In the genomic region with DNA sequence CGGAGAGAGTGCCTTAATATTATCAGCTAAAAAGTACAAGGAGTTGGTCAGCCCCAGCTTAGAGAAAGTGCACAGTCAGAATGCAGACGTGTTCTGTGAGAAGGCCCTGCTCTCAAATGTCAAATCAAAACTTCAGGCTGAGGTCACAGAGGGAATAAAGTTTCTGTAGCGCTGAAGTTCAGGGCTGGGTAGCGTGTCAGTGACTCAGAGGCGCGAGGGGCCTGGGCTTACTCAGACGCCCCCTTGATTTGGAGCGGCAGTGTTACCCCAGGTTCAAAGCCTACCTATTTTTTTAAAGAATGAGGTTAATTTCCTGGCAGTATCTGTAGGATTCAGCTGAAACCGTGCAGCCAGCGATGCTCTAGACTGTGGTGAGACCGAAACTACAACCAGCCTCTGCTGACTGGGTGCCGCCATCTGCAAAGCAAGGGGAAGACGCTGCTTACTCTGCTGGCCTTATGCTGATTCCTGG, we compare ENCODE assay signal across 13 cellular contexts. TPM values are rescaled to one million over a fixed set of nuclear protein-coding genes. Genes with fewer than 3 reads are reported as not detected.
DNase-seq lines count a peak whose midpoint lies in the region; ATAC-seq lines count a peak whose summit lies in the region.
"Had no signal": no experiment of that assay in that cellular context is flagged by ENCODE, and none has a peak within 500 bp of the region (broad histone marks: within the 10 kb centered on the region; RNA-seq: fewer than 3 reads in every experiment).

No MANE protein-coding gene starts in this region.

- intact Hi-C loops in aorta (cut with DNase I): no loop called here

- H3K27me3 ChIP-seq in aorta (ENCODE audit: control insufficient read depth in 1 of 2, insufficient read depth in 2 of 2, low read length in 1 of 2): no peaks in the 10 kb centered on the region

- DNase-seq in activated T-cell treated with anti-CD3 and anti-CD28 coated beads for 48 hours (ENCODE audit: low read depth): peak; percentile 70
- DNase-seq in activated T-cell treated with anti-CD3 and anti-CD28 coated beads for 4 hours: no peak
- peak; percentile 68 for DNase-seq in activated T-cell treated with anti-CD3 and anti-CD28 coated beads, Interleukin-2, amount 50 U/mL, for 24 hours
- peak; percentile 43 to 74 (median 65) for DNase-seq in stimulated activated CD4-positive, alpha-beta T cell treated with anti-CD3 and anti-CD28 coated beads, TNF-alpha, amount 100 ng/mL, for 48 hours (ENCODE audit: low read depth in 3 of 3)
- DNase-seq in NK-92 (lab: John Stamatoyannopoulos, UW; ENCODE audit: unreplicated experiment): no peak
- no peak for DNase-seq in NCI-H1436 treated with DMSO at 0.1 percent for 48 hours (lab: John Stamatoyannopoulos, UW)
- no peak for DNase-seq in aorta
- DNase-seq: activated gamma-delta T cell, IMR-90, NCI-H510A treated with DMSO at 0.1 percent for 48 hours, T1000 had no signal

- peaks cover 77% of the 10 kb centered on the region for H3K36me3 Mint-ChIP-seq in activated T-cell treated with anti-CD3 and anti-CD28 coated beads, Interleukin-2, amount 50 U/mL, for 24 hours (ENCODE audit: low read depth)

- H3K27me3 Mint-ChIP-seq in activated T-cell treated with anti-CD3 and anti-CD28 coated beads, Interleukin-2, amount 50 U/mL, for 24 hours: no peaks in the 10 kb centered on the region

- H3K9me3 ChIP-seq in aorta (ENCODE audit: control insufficient read depth, low read length): no peaks in the 10 kb centered on the region

- peak overlapping the region; percentile 95 for H3K27ac Mint-ChIP-seq in activated T-cell treated with anti-CD3 and anti-CD28 coated beads, Interleukin-2, amount 50 U/mL, for 24 hours

- H3K4me1 Mint-ChIP-seq in activated T-cell treated with anti-CD3 and anti-CD28 coated beads, Interleukin-2, amount 50 U/mL, for 24 hours (ENCODE audit: low read depth): peaks cover 43% of the 10 kb centered on the region

- no peaks in the 10 kb centered on the region for H3K4me1 ChIP-seq in aorta (ENCODE audit: control insufficient read depth in 1 of 2, insufficient read depth in 2 of 2, low read length in 2 of 2)

- ATAC-seq in HG02870 (IDR thresholded peaks at IDR 0.05; ENCODE audit: unreplicated experiment) (peak; percentile 55), aorta (ENCODE audit: low FRiP score) (no peak)

- H3K9me3 Mint-ChIP-seq in activated T-cell treated with anti-CD3 and anti-CD28 coated beads, Interleukin-2, amount 50 U/mL, for 24 hours: no peaks in the 10 kb centered on the region

- H3K4me3 Mint-ChIP-seq in activated T-cell treated with anti-CD3 and anti-CD28 coated beads, Interleukin-2, amount 50 U/mL, for 24 hours: peak overlapping the region; percentile 53

- peaks cover 0 to 2% of the 10 kb centered on the region in 2 donors for H3K36me3 ChIP-seq in aorta (ENCODE audit: control insufficient read depth in 1 of 2, insufficient read depth in 2 of 2, low read length in 1 of 2)

- 85 to 87% methylated on average over 13 of the region's 13 CpGs for WGBS in aorta, 2 donors

- H3K4me3 ChIP-seq in aorta (ENCODE audit: low read length in 2 of 2): no peak overlapping the region
- H3K4me3 ChIP-seq: skin epidermis had no signal

- H3K27ac ChIP-seq in aorta (ENCODE audit: low read depth in 1 of 2, low read length in 2 of 2): no peak overlapping the region
- H3K27ac ChIP-seq: skin epidermis had no signal

RNA-seq across cellular contexts. Expression of gene CIAO3, which starts 4.8 kb away (rescaled TPM):
- 10 to 100 TPM; 21.8 to 22.4 TPM for total RNA-seq in aorta
- polyA plus RNA-seq in aorta: 10 to 100 TPM; 12.4 to 35.9 TPM

RNA-seq across cellular contexts. Expression of gene HAGHL, which starts 9.1 kb away (rescaled TPM):
- 1 to 10 TPM; 2.4 to 3.8 TPM for total RNA-seq in aorta
- 10 to 100 TPM in 1 of 2 donors, 1 to 10 TPM in 1; 2.8 to 22.5 TPM for polyA plus RNA-seq in aorta

RNA-seq across cellular contexts. Expression of gene CCDC78, which starts 9.8 kb away (rescaled TPM):
- total RNA-seq in aorta: 1 to 10 TPM in 1 of 2 donors, under 1 TPM in 1; 0.39 to 1.7 TPM
- polyA plus RNA-seq in aorta: under 1 TPM in 1 of 2 donors, not detected in 1; 0.97 TPM

RNA-seq across cellular contexts. Expression of gene ANTKMT, which starts 15.1 kb away (rescaled TPM):
- 10 to 100 TPM; 18.6 to 25.7 TPM for total RNA-seq in aorta
- 10 to 100 TPM; 13.1 to 33.0 TPM for polyA plus RNA-seq in aorta

RNA-seq across cellular contexts. Expression of gene METRN, which starts 21.1 kb away (rescaled TPM):
- total RNA-seq in aorta: 10 to 100 TPM; 22.7 to 26.6 TPM
- 10 to 100 TPM; 26.7 to 61.3 TPM for polyA plus RNA-seq in aorta

Comparison
In these comparisons a context has a peak if more than half of its experiments do, and no peak if none do; other contexts are left out.
1. DNase-seq: peak in activated T-cell treated with anti-CD3 and anti-CD28 coated beads for 48 hours (single experiment), activated T-cell treated with anti-CD3 and anti-CD28 coated beads, Interleukin-2, amount 50 U/mL, for 24 hours (single experiment) and stimulated activated CD4-positive, alpha-beta T cell treated with anti-CD3 and anti-CD28 coated beads, TNF-alpha, amount 100 ng/mL, for 48 hours (3 of 3); none in activated T-cell treated with anti-CD3 and anti-CD28 coated beads for 4 hours (single experiment), NK-92 (single experiment), NCI-H1436 treated with DMSO at 0.1 percent for 48 hours (single experiment) and aorta (0 of 2).